ENCODE assay signal across 8 cellular contexts in the genomic region with DNA sequence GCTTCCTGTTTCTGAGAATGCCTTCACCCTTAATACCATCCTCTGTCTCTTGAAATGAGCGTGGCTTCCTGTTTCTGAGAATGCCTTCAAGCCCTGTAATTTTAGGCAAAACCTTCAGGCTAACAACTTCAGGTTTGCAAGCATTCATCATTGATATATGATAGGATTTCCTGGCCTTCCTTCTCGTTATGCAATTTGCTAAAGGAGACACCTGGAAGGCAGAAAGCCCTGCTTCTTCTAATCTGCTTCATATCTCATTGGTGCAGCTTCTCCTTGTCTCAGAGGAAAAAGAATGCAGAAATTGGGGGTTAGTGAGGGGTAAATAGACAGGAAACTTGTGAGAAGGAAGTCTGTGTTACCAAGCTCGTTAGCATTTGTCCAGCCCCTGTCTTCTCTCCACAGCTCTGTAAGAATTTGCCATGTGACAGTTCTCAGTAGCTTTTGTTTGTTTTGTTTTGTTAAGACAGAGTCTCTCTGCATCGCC. TPM values are rescaled to one million over a fixed set of nuclear protein-coding genes. Genes with fewer than 3 reads are reported as not detected.
A peak's percentile ranks its signal among the peaks of the same experiment; 100 is the strongest.
DNase-seq lines count a peak whose midpoint lies in the region; ATAC-seq and TF ChIP-seq lines count a peak whose summit lies in the region.

No MANE protein-coding gene starts in this region.

- H3K27me3 Mint-ChIP-seq in activated CD8-positive, alpha-beta T cell treated with anti-CD3 and anti-CD28 coated beads for 36 hours, result no peaks in the 10 kb centered on the region
- H3K27me3 Mint-ChIP-seq in memory B cell, result no peaks in the 10 kb centered on the region

- peaks cover 0 to 99% (median 0%) of the 10 kb centered on the region in 11 experiments; a peak in 6 of 22 replicates for H4K20me1 ChIP-seq in BLaER1 treated with 17β-estradiol and CSF1 and Interleukin-3, amounts not matched to agents 10 nM and 100 nM

- H3K9ac ChIP-seq in BLaER1 treated with 17β-estradiol and CSF1 and Interleukin-3, amounts not matched to agents 10 nM and 100 nM, result peak overlapping the region; percentile 69 to 79 (median 76); a peak in 21 of 22 replicates

- peak overlapping the region; percentile 70 for H3K4me3 Mint-ChIP-seq in activated CD8-positive, alpha-beta T cell treated with anti-CD3 and anti-CD28 coated beads for 36 hours
- H3K4me3 Mint-ChIP-seq in memory B cell, result peak overlapping the region; percentile 79

- CTCF ChIA-PET in activated CD8-positive, alpha-beta T cell treated with anti-CD3 and anti-CD28 coated beads for 36 hours (lab: Charles Lee), result interaction anchor here (0.9 to 1.8 kb wide), 5 partner anchors 8 to 214 kb away, joined by 3 to 6 read pairs (median 4); partner anchors contain the start of gene ARL6IP5

- DNase-seq in activated CD8-positive, alpha-beta T cell treated with anti-CD3 and anti-CD28 coated beads for 36 hours, result peak; percentile 43
- DNase-seq in memory B cell (ENCODE audit: low spot score in 2 of 2) (peak in 1 of 2 donors; percentile 18), GM19238 (ENCODE audit: insufficient read length, low spot score) (no peak), NCI-H1048 (lab: John Stamatoyannopoulos, UW) (no peak), GM20000 (ENCODE audit: low spot score) (no peak)

- H3K4me3 ChIP-seq in BLaER1 treated with 17β-estradiol and CSF1 and Interleukin-3, amounts not matched to agents 10 nM and 100 nM, result peak overlapping the region; percentile 24 to 61 (median 37); a peak in 19 of 20 replicates

- H3K9me3 Mint-ChIP-seq in activated CD8-positive, alpha-beta T cell treated with anti-CD3 and anti-CD28 coated beads for 36 hours, result no peaks in the 10 kb centered on the region
- H3K9me3 Mint-ChIP-seq in memory B cell, result no peaks in the 10 kb centered on the region

- TF ChIP-seq CTCF in activated CD8-positive, alpha-beta T cell treated with anti-CD3 and anti-CD28 coated beads for 36 hours (IDR thresholded peaks at IDR 0.05), result no peak
- TF ChIP-seq CTCF in GM20000 (IDR thresholded peaks at IDR 0.05; ENCODE audit: extremely low read depth, missing control alignments), result no peak

- intact Hi-C loops in activated CD8-positive, alpha-beta T cell treated with anti-CD3 and anti-CD28 coated beads for 36 hours (cut with micrococcal nuclease), result no loop called here

- H3K27ac ChIP-seq in BLaER1 treated with 17β-estradiol and CSF1 and Interleukin-3, amounts not matched to agents 10 nM and 100 nM, result peak overlapping the region; percentile 61 to 89 (median 87); a peak in 21 of 22 replicates

- H3K4me2 ChIP-seq in BLaER1 treated with 17β-estradiol and CSF1 and Interleukin-3, amounts not matched to agents 10 nM and 100 nM, result peak overlapping the region; percentile 69 to 99 (median 92)

- peaks cover 56% of the 10 kb centered on the region for H3K36me3 Mint-ChIP-seq in activated CD8-positive, alpha-beta T cell treated with anti-CD3 and anti-CD28 coated beads for 36 hours (ENCODE audit: low read depth)
- peaks cover 14% of the 10 kb centered on the region for H3K36me3 Mint-ChIP-seq in memory B cell

- peak overlapping the region; percentile 96 for H3K27ac Mint-ChIP-seq in activated CD8-positive, alpha-beta T cell treated with anti-CD3 and anti-CD28 coated beads for 36 hours
- peak overlapping the region; percentile 89 for H3K27ac Mint-ChIP-seq in memory B cell

- no peaks in the 10 kb centered on the region for H3K9me3 ChIP-seq in BLaER1 treated with 17β-estradiol and CSF1 and Interleukin-3, amounts not matched to agents 10 nM and 100 nM (replicated peaks in 1 of 11)

- peak; percentile 57 for ATAC-seq in GM19372 (IDR thresholded peaks at IDR 0.05; ENCODE audit: low read depth, unreplicated experiment)
- peak; percentile 54 for ATAC-seq in HG03457 (IDR thresholded peaks at IDR 0.05; ENCODE audit: unreplicated experiment)
- peak; percentile 75 for ATAC-seq in activated CD8-positive, alpha-beta T cell treated with anti-CD3 and anti-CD28 coated beads for 36 hours
- peak; percentile 83 for ATAC-seq in memory B cell (ENCODE audit: low read depth)

- H3K4me1 Mint-ChIP-seq in activated CD8-positive, alpha-beta T cell treated with anti-CD3 and anti-CD28 coated beads for 36 hours (ENCODE audit: low read depth), result peaks cover 85% of the 10 kb centered on the region
- H3K4me1 Mint-ChIP-seq in memory B cell, result peaks cover 63% of the 10 kb centered on the region

- peaks cover 0 to 48% (median 24%) of the 10 kb centered on the region in 11 experiments; a peak in 16 of 22 replicates for H3K36me3 ChIP-seq in BLaER1 treated with 17β-estradiol and CSF1 and Interleukin-3, amounts not matched to agents 10 nM and 100 nM

- peaks cover 84 to 100% (median 96%) of the 10 kb centered on the region in 10 experiments for H3K4me1 ChIP-seq in BLaER1 treated with 17β-estradiol and CSF1 and Interleukin-3, amounts not matched to agents 10 nM and 100 nM

- no peaks in the 10 kb centered on the region for H3K27me3 ChIP-seq in BLaER1 treated with 17β-estradiol and CSF1 and Interleukin-3, amounts not matched to agents 10 nM and 100 nM

- POLR2A ChIA-PET in activated CD8-positive, alpha-beta T cell treated with anti-CD3 and anti-CD28 coated beads for 36 hours (lab: Charles Lee), result interaction anchor here (1.4 to 3.9 kb wide), 5 partner anchors 8 to 81 kb away, joined by 5 to 16 read pairs (median 6); partner anchors contain the start of genes TMF1 and UBA3

RNA-seq across cellular contexts. Expression of gene ARL6IP5, which starts 7.3 kb away (rescaled TPM):
- 10 to 100 TPM; 72.7 to 74.2 TPM for total RNA-seq in activated CD8-positive, alpha-beta T cell treated with anti-CD3 and anti-CD28 coated beads for 36 hours

RNA-seq across cellular contexts. Expression of gene UBA3, which starts 11.9 kb away (rescaled TPM):
- 10 to 100 TPM; 72.7 to 75.6 TPM for total RNA-seq in activated CD8-positive, alpha-beta T cell treated with anti-CD3 and anti-CD28 coated beads for 36 hours

RNA-seq across cellular contexts. Expression of gene LMOD3, which starts 30.3 kb away (rescaled TPM):
- not detected for total RNA-seq in activated CD8-positive, alpha-beta T cell treated with anti-CD3 and anti-CD28 coated beads for 36 hours

RNA-seq across cellular contexts. Expression of gene TMF1, which starts 39.9 kb away (rescaled TPM):
- 10 to 100 TPM; 38.9 to 42.1 TPM for total RNA-seq in activated CD8-positive, alpha-beta T cell treated with anti-CD3 and anti-CD28 coated beads for 36 hours
